ENCODE assay signal across 24 cellular contexts in genomic region chr21:44884059-44884458, GRCh38. TPM values are rescaled to one million over a fixed set of nuclear protein-coding genes. Genes with fewer than 3 reads are reported as not detected.
DNase-seq lines count a peak whose midpoint lies in the region; ATAC-seq and TF ChIP-seq lines count a peak whose summit lies in the region.
"Had no signal": no experiment of that assay in that cellular context is flagged by ENCODE, and none has a peak within 500 bp of the region (broad histone marks: within the 10 kb centered on the region; RNA-seq: fewer than 3 reads in every experiment).

No MANE protein-coding gene starts in this region.

- CTCF ChIA-PET in activated CD4-positive, alpha-beta T cell treated with anti-CD3 and anti-CD28 coated beads, Interleukin-2, amount 10 ng/mL, durations not matched to agents 7 days and 5 days (lab: Charles Lee), result interaction anchor here (1.2 to 3.3 kb wide), 5 partner anchors 9 to 83 kb away, joined by 3 to 17 read pairs (median 10); partner anchors contain the start of genes PTTG1IP and UBE2G2

- TF ChIP-seq CTCF in adrenal gland (IDR thresholded peaks at IDR 0.05), result no peak

- H3K9me3 Mint-ChIP-seq in activated CD4-positive, alpha-beta T cell treated with anti-CD3 and anti-CD28 coated beads, Interleukin-2, amount 10 ng/mL, durations not matched to agents 7 days and 5 days, result no peaks in the 10 kb centered on the region
- no peaks in the 10 kb centered on the region for H3K9me3 Mint-ChIP-seq in activated T-helper 1 cell treated with anti-CD3 and anti-CD28 coated beads, Interleukin-12 subunit alpha, Interleukin-12 subunit beta, Interleukin-2, Interleukin-4 antibody, amounts not matched to agents 30 ng/mL and 10 ng/mL and 1 ng/mL, durations not matched to agents 14 hours and 24 hours and 36 hours
- H3K9me3 Mint-ChIP-seq in memory B cell, result no peaks in the 10 kb centered on the region
- H3K9me3 Mint-ChIP-seq: activated T-helper 2 cell treated with anti-CD3 and anti-CD28 coated beads, Interferon-gamma antibody, Interleukin-2, Interleukin-4, amounts not matched to agents 10 μg/mL and 5 μg/mL and 100 μg/mL, durations not matched to agents 14 hours and 24 hours and 36 hours; GM23338 had no signal

- peaks cover 25% of the 10 kb centered on the region for H3K4me1 Mint-ChIP-seq in activated CD4-positive, alpha-beta T cell treated with anti-CD3 and anti-CD28 coated beads, Interleukin-2, amount 10 ng/mL, durations not matched to agents 7 days and 5 days
- peaks cover 25% of the 10 kb centered on the region for H3K4me1 Mint-ChIP-seq in activated T-helper 1 cell treated with anti-CD3 and anti-CD28 coated beads, Interleukin-12 subunit alpha, Interleukin-12 subunit beta, Interleukin-2, Interleukin-4 antibody, amounts not matched to agents 30 ng/mL and 10 ng/mL and 1 ng/mL, durations not matched to agents 14 hours and 24 hours and 36 hours (ENCODE audit: low read depth)
- H3K4me1 Mint-ChIP-seq in memory B cell, result peaks cover 24% of the 10 kb centered on the region
- H3K4me1 Mint-ChIP-seq: GM23338 had no signal

- peaks cover 0 to 43% (median 37%) of the 10 kb centered on the region in 11 experiments; a peak in 21 of 22 replicates for H3K36me3 ChIP-seq in BLaER1 treated with 17β-estradiol and CSF1 and Interleukin-3, amounts not matched to agents 10 nM and 100 nM
- no peaks in the 10 kb centered on the region for H3K36me3 ChIP-seq in adrenal gland (replicated peaks in 1 of 2)
- H3K36me3 ChIP-seq: colonic mucosa, esophagus squamous epithelium, gastroesophageal sphincter, suprapubic skin had no signal

- no peak for DNase-seq in activated CD4-positive, alpha-beta T cell treated with anti-CD3 and anti-CD28 coated beads, Interleukin-2, amount 10 ng/mL, durations not matched to agents 7 days and 5 days
- DNase-seq in activated CD4-positive, alpha-beta T cell treated with anti-CD3 and anti-CD28 coated beads, Interleukin-2, amount 50 U/mL, for 4 hours, result no peak
- DNase-seq in activated T-helper 1 cell treated with anti-CD3 and anti-CD28 coated beads, Interleukin-12 subunit alpha, Interleukin-12 subunit beta, Interleukin-2, Interleukin-4 antibody, amounts not matched to agents 30 ng/mL and 10 ng/mL and 1 ng/mL, durations not matched to agents 14 hours and 24 hours and 36 hours (ENCODE audit: low spot score), result no peak
- DNase-seq in memory B cell (ENCODE audit: low spot score in 2 of 2), result no peak
- DNase-seq in adrenal gland, result no peak
- DNase-seq: activated CD4-positive, alpha-beta T cell treated with anti-CD3 and anti-CD28 coated beads for 36 hours; amniotic stem cell; colonic mucosa; DND-41; esophagus squamous epithelium; islet precursor cell; NCI-H1092; NCI-H187; NCI-H526; small intestine; stimulated activated CD4-positive, alpha-beta T cell treated with anti-CD3 and anti-CD28 coated beads, Interleukin-2, amount 100 ng/mL, for 24 hours had no signal

- H3K4me3 Mint-ChIP-seq in activated CD4-positive, alpha-beta T cell treated with anti-CD3 and anti-CD28 coated beads, Interleukin-2, amount 10 ng/mL, durations not matched to agents 7 days and 5 days, result no peak overlapping the region
- H3K4me3 Mint-ChIP-seq in activated T-helper 1 cell treated with anti-CD3 and anti-CD28 coated beads, Interleukin-12 subunit alpha, Interleukin-12 subunit beta, Interleukin-2, Interleukin-4 antibody, amounts not matched to agents 30 ng/mL and 10 ng/mL and 1 ng/mL, durations not matched to agents 14 hours and 24 hours and 36 hours, result no peak overlapping the region
- no peak overlapping the region for H3K4me3 Mint-ChIP-seq in memory B cell
- H3K4me3 Mint-ChIP-seq: activated CD4-positive, alpha-beta T cell treated with anti-CD3 and anti-CD28 coated beads for 36 hours; GM23338 had no signal

- H3K27me3 Mint-ChIP-seq in activated CD4-positive, alpha-beta T cell treated with anti-CD3 and anti-CD28 coated beads, Interleukin-2, amount 10 ng/mL, durations not matched to agents 7 days and 5 days, result no peaks in the 10 kb centered on the region
- no peaks in the 10 kb centered on the region for H3K27me3 Mint-ChIP-seq in activated T-helper 1 cell treated with anti-CD3 and anti-CD28 coated beads, Interleukin-12 subunit alpha, Interleukin-12 subunit beta, Interleukin-2, Interleukin-4 antibody, amounts not matched to agents 30 ng/mL and 10 ng/mL and 1 ng/mL, durations not matched to agents 14 hours and 24 hours and 36 hours (ENCODE audit: insufficient read depth)
- H3K27me3 Mint-ChIP-seq in memory B cell, result no peaks in the 10 kb centered on the region
- H3K27me3 Mint-ChIP-seq: activated CD4-positive, alpha-beta T cell treated with anti-CD3 and anti-CD28 coated beads for 36 hours had no signal

- POLR2A ChIA-PET in activated CD4-positive, alpha-beta T cell treated with anti-CD3 and anti-CD28 coated beads, Interleukin-2, amount 10 ng/mL, durations not matched to agents 7 days and 5 days (lab: Charles Lee), result interaction anchor here (0.6 kb wide), 1 partner anchor 12 kb away, joined by 3 read pairs; no protein-coding TSS in a partner anchor

- peaks cover 28% of the 10 kb centered on the region for H3K36me3 Mint-ChIP-seq in activated CD4-positive, alpha-beta T cell treated with anti-CD3 and anti-CD28 coated beads, Interleukin-2, amount 10 ng/mL, durations not matched to agents 7 days and 5 days (ENCODE audit: low read depth)
- peaks cover 11% of the 10 kb centered on the region for H3K36me3 Mint-ChIP-seq in activated T-helper 1 cell treated with anti-CD3 and anti-CD28 coated beads, Interleukin-12 subunit alpha, Interleukin-12 subunit beta, Interleukin-2, Interleukin-4 antibody, amounts not matched to agents 30 ng/mL and 10 ng/mL and 1 ng/mL, durations not matched to agents 14 hours and 24 hours and 36 hours (ENCODE audit: low read depth)
- peaks cover 11% of the 10 kb centered on the region for H3K36me3 Mint-ChIP-seq in memory B cell

- no peak overlapping the region for H3K4me3 ChIP-seq in BLaER1 treated with 17β-estradiol and CSF1 and Interleukin-3, amounts not matched to agents 10 nM and 100 nM
- no peak overlapping the region for H3K4me3 ChIP-seq in adrenal gland
- H3K4me3 ChIP-seq: colonic mucosa, esophagus squamous epithelium, gastroesophageal sphincter, GM23338, lung, suprapubic skin had no signal

- no peaks in the 10 kb centered on the region for H3K9me3 ChIP-seq in BLaER1 treated with 17β-estradiol and CSF1 and Interleukin-3, amounts not matched to agents 10 nM and 100 nM (replicated peaks in 1 of 11)
- no peaks in the 10 kb centered on the region for H3K9me3 ChIP-seq in adrenal gland (replicated peaks in 1 of 3)
- H3K9me3 ChIP-seq: colonic mucosa, esophagus squamous epithelium, gastroesophageal sphincter, suprapubic skin had no signal

- TF ChIP-seq POLR2A in adrenal gland (IDR thresholded peaks at IDR 0.05), result no peak

- WGBS in adrenal gland, 4 donors, result 43 to 82% (median 70%) methylated on average over 2 to 9 of the region's 9 CpGs

- ATAC-seq in memory B cell (ENCODE audit: low read depth), result no peak
- ATAC-seq in HG03460 (IDR thresholded peaks at IDR 0.05; ENCODE audit: unreplicated experiment), result no peak
- no peak for ATAC-seq in HG03025 (IDR thresholded peaks at IDR 0.05; ENCODE audit: low FRiP score, unreplicated experiment)
- ATAC-seq: activated CD4-positive, alpha-beta T cell treated with anti-CD3 and anti-CD28 coated beads for 36 hours; gastroesophageal sphincter; GM23338 had no signal

- H3K4me1 ChIP-seq in BLaER1 treated with 17β-estradiol and CSF1 and Interleukin-3, amounts not matched to agents 10 nM and 100 nM, result peaks cover 53 to 77% (median 69%) of the 10 kb centered on the region in 10 experiments
- H3K4me1 ChIP-seq in adrenal gland (replicated peaks in 1 of 2), result peaks cover 5 to 20% of the 10 kb centered on the region in 2 donors
- H3K4me1 ChIP-seq: colonic mucosa had no signal

- peak overlapping the region; percentile 38 for H3K27ac Mint-ChIP-seq in activated CD4-positive, alpha-beta T cell treated with anti-CD3 and anti-CD28 coated beads, Interleukin-2, amount 10 ng/mL, durations not matched to agents 7 days and 5 days
- H3K27ac Mint-ChIP-seq in activated T-helper 1 cell treated with anti-CD3 and anti-CD28 coated beads, Interleukin-12 subunit alpha, Interleukin-12 subunit beta, Interleukin-2, Interleukin-4 antibody, amounts not matched to agents 30 ng/mL and 10 ng/mL and 1 ng/mL, durations not matched to agents 14 hours and 24 hours and 36 hours, result peak overlapping the region; percentile 52
- H3K27ac Mint-ChIP-seq in memory B cell, result peak overlapping the region; percentile 78
- H3K27ac Mint-ChIP-seq: activated CD4-positive, alpha-beta T cell treated with anti-CD3 and anti-CD28 coated beads for 36 hours; activated T-helper 2 cell treated with anti-CD3 and anti-CD28 coated beads, Interferon-gamma antibody, Interleukin-2, Interleukin-4, amounts not matched to agents 10 μg/mL and 5 μg/mL and 100 μg/mL, durations not matched to agents 14 hours and 24 hours and 36 hours; GM23338 had no signal

- peak overlapping the region; percentile 85 to 98 (median 95) for H3K4me2 ChIP-seq in BLaER1 treated with 17β-estradiol and CSF1 and Interleukin-3, amounts not matched to agents 10 nM and 100 nM
- H3K4me2 ChIP-seq: GM23338 had no signal

- peak overlapping the region; percentile 10 to 98 (median 85); a peak in 16 of 22 replicates for H3K9ac ChIP-seq in BLaER1 treated with 17β-estradiol and CSF1 and Interleukin-3, amounts not matched to agents 10 nM and 100 nM

- H4K20me1 ChIP-seq in BLaER1 treated with 17β-estradiol and CSF1 and Interleukin-3, amounts not matched to agents 10 nM and 100 nM, result peaks cover 0 to 30% (median 0%) of the 10 kb centered on the region in 11 experiments; a peak in 5 of 22 replicates

- intact Hi-C loops in activated T-helper 1 cell treated with anti-CD3 and anti-CD28 coated beads, Interleukin-12 subunit alpha, Interleukin-12 subunit beta, Interleukin-2, Interleukin-4 antibody, amounts not matched to agents 30 ng/mL and 10 ng/mL and 1 ng/mL, durations not matched to agents 14 hours and 24 hours and 36 hours (cut with micrococcal nuclease), result no loop called here
- intact Hi-C loops in adrenal gland (cut with DNase I), result no loop called here

- H3K27me3 ChIP-seq in BLaER1 treated with 17β-estradiol and CSF1 and Interleukin-3, amounts not matched to agents 10 nM and 100 nM, result peaks cover 0 to 9% (median 0%) of the 10 kb centered on the region in 11 experiments; a peak in 1 of 22 replicates
- H3K27me3 ChIP-seq in adrenal gland, result no peaks in the 10 kb centered on the region
- H3K27me3 ChIP-seq: colonic mucosa had no signal

- peak overlapping the region; percentile 74 to 99 (median 97); a peak in 21 of 22 replicates for H3K27ac ChIP-seq in BLaER1 treated with 17β-estradiol and CSF1 and Interleukin-3, amounts not matched to agents 10 nM and 100 nM
- H3K27ac ChIP-seq in adrenal gland, result no peak overlapping the region
- H3K27ac ChIP-seq: colonic mucosa, esophagus squamous epithelium, gastroesophageal sphincter, suprapubic skin had no signal

RNA-seq across cellular contexts. Expression of gene PTTG1IP, which starts 10.6 kb away (rescaled TPM):
- 10 to 100 TPM; 70.2 to 79.9 TPM for total RNA-seq in activated CD4-positive, alpha-beta T cell treated with anti-CD3 and anti-CD28 coated beads, Interleukin-2, amount 10 ng/mL, durations not matched to agents 7 days and 5 days
- 46.7 and 48.7 TPM in 2 replicates for total RNA-seq in activated T-helper 1 cell treated with anti-CD3 and anti-CD28 coated beads, Interleukin-12 subunit alpha, Interleukin-12 subunit beta, Interleukin-2, Interleukin-4 antibody, amounts not matched to agents 30 ng/mL and 10 ng/mL and 1 ng/mL, durations not matched to agents 14 hours and 24 hours and 36 hours
- total RNA-seq in adrenal gland, result 100 to 1,000 TPM; 114 to 467 (median 251) TPM
- 100 to 1,000 TPM; 110 to 138 (median 118) TPM for polyA plus RNA-seq in adrenal gland

RNA-seq across cellular contexts. Expression of gene ITGB2, which starts 36.6 kb away (rescaled TPM):
- total RNA-seq in activated CD4-positive, alpha-beta T cell treated with anti-CD3 and anti-CD28 coated beads, Interleukin-2, amount 10 ng/mL, durations not matched to agents 7 days and 5 days, result 100 to 1,000 TPM; 439 to 500 TPM
- total RNA-seq in activated T-helper 1 cell treated with anti-CD3 and anti-CD28 coated beads, Interleukin-12 subunit alpha, Interleukin-12 subunit beta, Interleukin-2, Interleukin-4 antibody, amounts not matched to agents 30 ng/mL and 10 ng/mL and 1 ng/mL, durations not matched to agents 14 hours and 24 hours and 36 hours, result 292 and 294 TPM in 2 replicates
- total RNA-seq in adrenal gland, result 100 to 1,000 TPM in 4 of 8 donors, 10 to 100 TPM in 4; 68.2 to 212 (median 120) TPM
- 100 to 1,000 TPM in 2 of 3 donors, 10 to 100 TPM in 1; 10.9 to 249 (median 101) TPM for polyA plus RNA-seq in adrenal gland

RNA-seq across cellular contexts. Expression of gene SLX9, which starts 55.8 kb away (rescaled TPM):
- 10 to 100 TPM; 32.7 to 39.8 TPM for total RNA-seq in activated CD4-positive, alpha-beta T cell treated with anti-CD3 and anti-CD28 coated beads, Interleukin-2, amount 10 ng/mL, durations not matched to agents 7 days and 5 days
- 83.4 and 84.7 TPM in 2 replicates for total RNA-seq in activated T-helper 1 cell treated with anti-CD3 and anti-CD28 coated beads, Interleukin-12 subunit alpha, Interleukin-12 subunit beta, Interleukin-2, Interleukin-4 antibody, amounts not matched to agents 30 ng/mL and 10 ng/mL and 1 ng/mL, durations not matched to agents 14 hours and 24 hours and 36 hours
- total RNA-seq in adrenal gland, result 10 to 100 TPM; 11.1 to 45.3 (median 26.6) TPM
- polyA plus RNA-seq in adrenal gland, result 10 to 100 TPM; 13.1 to 22.8 (median 21.4) TPM

Comparison
In these comparisons a context has a peak if more than half of its experiments do, and no peak if none do; other contexts are left out.
1. H3K27ac ChIP-seq: peak in BLaER1 treated with 17β-estradiol and CSF1 and Interleukin-3, amounts not matched to agents 10 nM and 100 nM (11 of 11); none in adrenal gland (0 of 5).
2. Peak in every context shown above with its lines, with median percentiles within 50 percentile points of each other: H3K27ac Mint-ChIP-seq.